In the genomic region with DNA sequence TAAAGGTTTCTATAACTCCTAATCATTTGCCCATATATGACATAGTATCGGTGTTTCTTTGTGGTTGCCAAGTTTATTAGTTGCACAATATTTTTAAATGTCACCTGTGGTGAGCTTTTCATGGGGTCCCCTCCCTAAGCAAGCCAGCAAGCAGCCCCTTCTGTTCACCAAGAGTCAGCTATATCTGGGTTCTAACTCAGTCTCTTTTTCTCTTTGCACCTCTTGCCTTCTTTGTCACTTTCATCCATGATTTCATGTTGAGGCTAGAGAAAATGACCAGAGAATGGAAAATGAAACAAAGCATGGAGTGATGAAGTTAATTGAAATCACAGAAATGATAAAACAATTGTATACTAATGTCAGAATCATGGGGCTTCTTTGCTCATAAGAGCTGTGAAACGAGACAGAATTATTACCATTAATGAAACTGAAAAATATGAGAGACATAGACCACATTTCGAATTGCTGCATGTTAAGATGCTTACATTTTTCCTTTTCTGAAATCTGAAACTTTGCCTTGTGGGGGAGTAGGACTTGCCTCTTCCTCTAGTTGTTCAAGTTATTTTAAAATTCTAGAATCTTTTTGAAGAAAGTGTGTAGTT, we compare ENCODE assay signal across 1 cellular context.
TF ChIP-seq lines count a peak whose summit lies in the region.

No MANE protein-coding gene starts in this region.

TF ChIP-seq in GM12878, 131 proteins besides CTCF, POLR2A, EP300 and RAD21 (continued from another document):
- TF ChIP-seq, protein P1, sequence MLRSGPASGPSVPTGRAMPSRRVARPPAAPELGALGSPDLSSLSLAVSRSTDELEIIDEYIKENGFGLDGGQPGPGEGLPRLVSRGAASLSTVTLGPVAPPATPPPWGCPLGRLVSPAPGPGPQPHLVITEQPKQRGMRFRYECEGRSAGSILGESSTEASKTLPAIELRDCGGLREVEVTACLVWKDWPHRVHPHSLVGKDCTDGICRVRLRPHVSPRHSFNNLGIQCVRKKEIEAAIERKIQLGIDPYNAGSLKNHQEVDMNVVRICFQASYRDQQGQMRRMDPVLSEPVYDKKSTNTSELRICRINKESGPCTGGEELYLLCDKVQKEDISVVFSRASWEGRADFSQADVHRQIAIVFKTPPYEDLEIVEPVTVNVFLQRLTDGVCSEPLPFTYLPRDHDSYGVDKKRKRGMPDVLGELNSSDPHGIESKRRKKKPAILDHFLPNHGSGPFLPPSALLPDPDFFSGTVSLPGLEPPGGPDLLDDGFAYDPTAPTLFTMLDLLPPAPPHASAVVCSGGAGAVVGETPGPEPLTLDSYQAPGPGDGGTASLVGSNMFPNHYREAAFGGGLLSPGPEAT (IDR thresholded peaks at IDR 0.05; ENCODE audit: low read depth): 0 out of 2 replicates have a peak, but pooled peaks have one; percentile 19
- TF ChIP-seq, protein P2, sequence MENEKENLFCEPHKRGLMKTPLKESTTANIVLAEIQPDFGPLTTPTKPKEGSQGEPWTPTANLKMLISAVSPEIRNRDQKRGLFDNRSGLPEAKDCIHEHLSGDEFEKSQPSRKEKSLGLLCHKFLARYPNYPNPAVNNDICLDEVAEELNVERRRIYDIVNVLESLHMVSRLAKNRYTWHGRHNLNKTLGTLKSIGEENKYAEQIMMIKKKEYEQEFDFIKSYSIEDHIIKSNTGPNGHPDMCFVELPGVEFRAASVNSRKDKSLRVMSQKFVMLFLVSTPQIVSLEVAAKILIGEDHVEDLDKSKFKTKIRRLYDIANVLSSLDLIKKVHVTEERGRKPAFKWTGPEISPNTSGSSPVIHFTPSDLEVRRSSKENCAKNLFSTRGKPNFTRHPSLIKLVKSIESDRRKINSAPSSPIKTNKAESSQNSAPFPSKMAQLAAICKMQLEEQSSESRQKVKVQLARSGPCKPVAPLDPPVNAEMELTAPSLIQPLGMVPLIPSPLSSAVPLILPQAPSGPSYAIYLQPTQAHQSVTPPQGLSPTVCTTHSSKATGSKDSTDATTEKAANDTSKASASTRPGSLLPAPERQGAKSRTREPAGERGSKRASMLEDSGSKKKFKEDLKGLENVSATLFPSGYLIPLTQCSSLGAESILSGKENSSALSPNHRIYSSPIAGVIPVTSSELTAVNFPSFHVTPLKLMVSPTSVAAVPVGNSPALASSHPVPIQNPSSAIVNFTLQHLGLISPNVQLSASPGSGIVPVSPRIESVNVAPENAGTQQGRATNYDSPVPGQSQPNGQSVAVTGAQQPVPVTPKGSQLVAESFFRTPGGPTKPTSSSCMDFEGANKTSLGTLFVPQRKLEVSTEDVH (IDR thresholded peaks at IDR 0.05; ENCODE audit: low read depth, partially characterized antibody): no peak
- TF ChIP-seq NR2F1 (conservative IDR thresholded peaks at IDR 0.05) (no peak), IRF4 (IDR thresholded peaks at IDR 0.05; ENCODE audit: low read depth, low read length) (no peak), JUND (IDR thresholded peaks at IDR 0.05; ENCODE audit: low read depth, low read length) (no peak), FOXM1 (IDR thresholded peaks at IDR 0.05; ENCODE audit: low read depth, low read length) (0 out of 2 replicates have a peak, but pooled peaks have one; percentile 42), MTA2 (IDR thresholded peaks at IDR 0.05; ENCODE audit: low read depth) (0 out of 2 replicates have a peak, but pooled peaks have one; percentile 10), WRNIP1 (IDR thresholded peaks at IDR 0.05; ENCODE audit: borderline replicate concordance, low read depth, low read length) (no peak), ATF7 (IDR thresholded peaks at IDR 0.05; ENCODE audit: low read depth) (no peak), PML (IDR thresholded peaks at IDR 0.05; ENCODE audit: low read length) (no peak), HDAC2 (IDR thresholded peaks at IDR 0.05) (no peak), SUZ12 (IDR thresholded peaks at IDR 0.05; ENCODE audit: unreplicated experiment) (no peak), STAT1 (conservative IDR thresholded peaks at IDR 0.05) (no peak), ZSCAN29 (IDR thresholded peaks at IDR 0.05) (no peak), CBFB (IDR thresholded peaks at IDR 0.05; ENCODE audit: low read depth) (no peak), CREB1 (IDR thresholded peaks at IDR 0.05; ENCODE audit: low read depth) (no peak)
- TF ChIP-seq, protein P3, sequence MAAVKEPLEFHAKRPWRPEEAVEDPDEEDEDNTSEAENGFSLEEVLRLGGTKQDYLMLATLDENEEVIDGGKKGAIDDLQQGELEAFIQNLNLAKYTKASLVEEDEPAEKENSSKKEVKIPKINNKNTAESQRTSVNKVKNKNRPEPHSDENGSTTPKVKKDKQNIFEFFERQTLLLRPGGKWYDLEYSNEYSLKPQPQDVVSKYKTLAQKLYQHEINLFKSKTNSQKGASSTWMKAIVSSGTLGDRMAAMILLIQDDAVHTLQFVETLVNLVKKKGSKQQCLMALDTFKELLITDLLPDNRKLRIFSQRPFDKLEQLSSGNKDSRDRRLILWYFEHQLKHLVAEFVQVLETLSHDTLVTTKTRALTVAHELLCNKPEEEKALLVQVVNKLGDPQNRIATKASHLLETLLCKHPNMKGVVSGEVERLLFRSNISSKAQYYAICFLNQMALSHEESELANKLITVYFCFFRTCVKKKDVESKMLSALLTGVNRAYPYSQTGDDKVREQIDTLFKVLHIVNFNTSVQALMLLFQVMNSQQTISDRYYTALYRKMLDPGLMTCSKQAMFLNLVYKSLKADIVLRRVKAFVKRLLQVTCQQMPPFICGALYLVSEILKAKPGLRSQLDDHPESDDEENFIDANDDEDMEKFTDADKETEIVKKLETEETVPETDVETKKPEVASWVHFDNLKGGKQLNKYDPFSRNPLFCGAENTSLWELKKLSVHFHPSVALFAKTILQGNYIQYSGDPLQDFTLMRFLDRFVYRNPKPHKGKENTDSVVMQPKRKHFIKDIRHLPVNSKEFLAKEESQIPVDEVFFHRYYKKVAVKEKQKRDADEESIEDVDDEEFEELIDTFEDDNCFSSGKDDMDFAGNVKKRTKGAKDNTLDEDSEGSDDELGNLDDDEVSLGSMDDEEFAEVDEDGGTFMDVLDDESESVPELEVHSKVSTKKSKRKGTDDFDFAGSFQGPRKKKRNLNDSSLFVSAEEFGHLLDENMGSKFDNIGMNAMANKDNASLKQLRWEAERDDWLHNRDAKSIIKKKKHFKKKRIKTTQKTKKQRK (IDR thresholded peaks at IDR 0.05; ENCODE audit: low read depth, low read length): no peak
- TF ChIP-seq, protein P4, sequence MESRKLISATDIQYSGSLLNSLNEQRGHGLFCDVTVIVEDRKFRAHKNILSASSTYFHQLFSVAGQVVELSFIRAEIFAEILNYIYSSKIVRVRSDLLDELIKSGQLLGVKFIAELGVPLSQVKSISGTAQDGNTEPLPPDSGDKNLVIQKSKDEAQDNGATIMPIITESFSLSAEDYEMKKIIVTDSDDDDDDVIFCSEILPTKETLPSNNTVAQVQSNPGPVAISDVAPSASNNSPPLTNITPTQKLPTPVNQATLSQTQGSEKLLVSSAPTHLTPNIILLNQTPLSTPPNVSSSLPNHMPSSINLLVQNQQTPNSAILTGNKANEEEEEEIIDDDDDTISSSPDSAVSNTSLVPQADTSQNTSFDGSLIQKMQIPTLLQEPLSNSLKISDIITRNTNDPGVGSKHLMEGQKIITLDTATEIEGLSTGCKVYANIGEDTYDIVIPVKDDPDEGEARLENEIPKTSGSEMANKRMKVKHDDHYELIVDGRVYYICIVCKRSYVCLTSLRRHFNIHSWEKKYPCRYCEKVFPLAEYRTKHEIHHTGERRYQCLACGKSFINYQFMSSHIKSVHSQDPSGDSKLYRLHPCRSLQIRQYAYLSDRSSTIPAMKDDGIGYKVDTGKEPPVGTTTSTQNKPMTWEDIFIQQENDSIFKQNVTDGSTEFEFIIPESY (IDR thresholded peaks at IDR 0.05): no peak
- TF ChIP-seq, protein P5, sequence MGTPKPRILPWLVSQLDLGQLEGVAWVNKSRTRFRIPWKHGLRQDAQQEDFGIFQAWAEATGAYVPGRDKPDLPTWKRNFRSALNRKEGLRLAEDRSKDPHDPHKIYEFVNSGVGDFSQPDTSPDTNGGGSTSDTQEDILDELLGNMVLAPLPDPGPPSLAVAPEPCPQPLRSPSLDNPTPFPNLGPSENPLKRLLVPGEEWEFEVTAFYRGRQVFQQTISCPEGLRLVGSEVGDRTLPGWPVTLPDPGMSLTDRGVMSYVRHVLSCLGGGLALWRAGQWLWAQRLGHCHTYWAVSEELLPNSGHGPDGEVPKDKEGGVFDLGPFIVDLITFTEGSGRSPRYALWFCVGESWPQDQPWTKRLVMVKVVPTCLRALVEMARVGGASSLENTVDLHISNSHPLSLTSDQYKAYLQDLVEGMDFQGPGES (IDR thresholded peaks at IDR 0.05): no peak
- TF ChIP-seq, protein P6, sequence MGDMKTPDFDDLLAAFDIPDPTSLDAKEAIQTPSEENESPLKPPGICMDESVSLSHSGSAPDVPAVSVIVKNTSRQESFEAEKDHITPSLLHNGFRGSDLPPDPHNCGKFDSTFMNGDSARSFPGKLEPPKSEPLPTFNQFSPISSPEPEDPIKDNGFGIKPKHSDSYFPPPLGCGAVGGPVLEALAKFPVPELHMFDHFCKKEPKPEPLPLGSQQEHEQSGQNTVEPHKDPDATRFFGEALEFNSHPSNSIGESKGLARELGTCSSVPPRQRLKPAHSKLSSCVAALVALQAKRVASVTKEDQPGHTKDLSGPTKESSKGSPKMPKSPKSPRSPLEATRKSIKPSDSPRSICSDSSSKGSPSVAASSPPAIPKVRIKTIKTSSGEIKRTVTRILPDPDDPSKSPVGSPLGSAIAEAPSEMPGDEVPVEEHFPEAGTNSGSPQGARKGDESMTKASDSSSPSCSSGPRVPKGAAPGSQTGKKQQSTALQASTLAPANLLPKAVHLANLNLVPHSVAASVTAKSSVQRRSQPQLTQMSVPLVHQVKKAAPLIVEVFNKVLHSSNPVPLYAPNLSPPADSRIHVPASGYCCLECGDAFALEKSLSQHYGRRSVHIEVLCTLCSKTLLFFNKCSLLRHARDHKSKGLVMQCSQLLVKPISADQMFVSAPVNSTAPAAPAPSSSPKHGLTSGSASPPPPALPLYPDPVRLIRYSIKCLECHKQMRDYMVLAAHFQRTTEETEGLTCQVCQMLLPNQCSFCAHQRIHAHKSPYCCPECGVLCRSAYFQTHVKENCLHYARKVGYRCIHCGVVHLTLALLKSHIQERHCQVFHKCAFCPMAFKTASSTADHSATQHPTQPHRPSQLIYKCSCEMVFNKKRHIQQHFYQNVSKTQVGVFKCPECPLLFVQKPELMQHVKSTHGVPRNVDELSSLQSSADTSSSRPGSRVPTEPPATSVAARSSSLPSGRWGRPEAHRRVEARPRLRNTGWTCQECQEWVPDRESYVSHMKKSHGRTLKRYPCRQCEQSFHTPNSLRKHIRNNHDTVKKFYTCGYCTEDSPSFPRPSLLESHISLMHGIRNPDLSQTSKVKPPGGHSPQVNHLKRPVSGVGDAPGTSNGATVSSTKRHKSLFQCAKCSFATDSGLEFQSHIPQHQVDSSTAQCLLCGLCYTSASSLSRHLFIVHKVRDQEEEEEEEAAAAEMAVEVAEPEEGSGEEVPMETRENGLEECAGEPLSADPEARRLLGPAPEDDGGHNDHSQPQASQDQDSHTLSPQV (IDR thresholded peaks at IDR 0.05): no peak
- TF ChIP-seq, protein P7, sequence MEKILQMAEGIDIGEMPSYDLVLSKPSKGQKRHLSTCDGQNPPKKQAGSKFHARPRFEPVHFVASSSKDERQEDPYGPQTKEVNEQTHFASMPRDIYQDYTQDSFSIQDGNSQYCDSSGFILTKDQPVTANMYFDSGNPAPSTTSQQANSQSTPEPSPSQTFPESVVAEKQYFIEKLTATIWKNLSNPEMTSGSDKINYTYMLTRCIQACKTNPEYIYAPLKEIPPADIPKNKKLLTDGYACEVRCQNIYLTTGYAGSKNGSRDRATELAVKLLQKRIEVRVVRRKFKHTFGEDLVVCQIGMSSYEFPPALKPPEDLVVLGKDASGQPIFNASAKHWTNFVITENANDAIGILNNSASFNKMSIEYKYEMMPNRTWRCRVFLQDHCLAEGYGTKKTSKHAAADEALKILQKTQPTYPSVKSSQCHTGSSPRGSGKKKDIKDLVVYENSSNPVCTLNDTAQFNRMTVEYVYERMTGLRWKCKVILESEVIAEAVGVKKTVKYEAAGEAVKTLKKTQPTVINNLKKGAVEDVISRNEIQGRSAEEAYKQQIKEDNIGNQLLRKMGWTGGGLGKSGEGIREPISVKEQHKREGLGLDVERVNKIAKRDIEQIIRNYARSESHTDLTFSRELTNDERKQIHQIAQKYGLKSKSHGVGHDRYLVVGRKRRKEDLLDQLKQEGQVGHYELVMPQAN (conservative IDR thresholded peaks at IDR 0.05): no peak
